In the genomic region with DNA sequence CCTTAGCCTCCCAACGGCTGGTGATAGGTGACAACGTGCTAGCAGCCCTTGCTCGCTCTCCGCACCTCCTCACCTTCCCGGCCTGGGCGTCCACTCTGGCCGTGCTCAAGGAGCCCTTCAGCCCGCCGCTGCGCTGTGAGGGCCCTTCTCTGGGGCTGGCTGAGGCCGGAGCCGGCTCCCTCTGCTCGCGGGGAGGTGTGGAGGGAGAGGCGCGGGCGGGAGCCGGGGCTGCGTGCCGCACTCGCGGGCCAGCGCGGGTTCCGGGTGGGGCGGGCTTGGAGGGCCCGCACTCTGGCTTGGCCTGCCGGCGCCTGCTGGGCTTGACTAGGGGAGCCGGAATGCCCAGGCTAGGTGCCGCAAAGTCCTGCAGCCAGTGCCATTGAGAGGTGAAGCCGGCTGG, we compare ENCODE assay signal across 27 cellular contexts.
"Had no signal": no experiment of that assay in that cellular context is flagged by ENCODE, and none has a peak within 500 bp of the region (broad histone marks: within the 10 kb centered on the region; RNA-seq: fewer than 3 reads in every experiment).

No MANE protein-coding gene starts in this region.

- H3K4me3 Mint-ChIP-seq: naive thymus-derived CD8-positive, alpha-beta T cell; nephron; neural crest cell; stimulated activated naive CD8-positive, alpha-beta T cell treated with anti-CD3 and anti-CD28 coated beads, Interleukin-15, Interleukin-2, amounts not matched to agents 100 ng/mL and 50 ng/mL, for 24 hours had no signal

- H3K4me1 Mint-ChIP-seq: naive thymus-derived CD8-positive, alpha-beta T cell had no signal

- H3K36me3 Mint-ChIP-seq: naive thymus-derived CD8-positive, alpha-beta T cell had no signal

- H3K4me1 ChIP-seq: left lung, lower lobe of right lung, parathyroid adenoma, suprapubic skin, tibial nerve, upper lobe of left lung, vagina had no signal

- H3K9me3 Mint-ChIP-seq: nephron; neural crest cell; stimulated activated naive CD8-positive, alpha-beta T cell treated with anti-CD3 and anti-CD28 coated beads, Interleukin-15, Interleukin-2, amounts not matched to agents 100 ng/mL and 50 ng/mL, for 24 hours had no signal

- H3K27me3 ChIP-seq: heart left ventricle, left lung, neutrophil, suprapubic skin, tibial nerve, upper lobe of left lung, vagina had no signal

- DNase-seq: glutamatergic neuron; hypothalamus; left colon; lower lobe of right lung; mammary epithelial cell; mesenchymal stem cell; naive thymus-derived CD8-positive, alpha-beta T cell; occipital lobe; retina; stimulated activated CD4-positive, alpha-beta T cell treated with anti-CD3 and anti-CD28 coated beads, Interleukin-4, amount 100 ng/mL, for 4 hours; stimulated activated CD8-positive, alpha-beta memory T cell treated with anti-CD3 and anti-CD28 coated beads, Interleukin-4, amount 100 ng/mL, for 48 hours had no signal

- H3K36me3 ChIP-seq: heart left ventricle, left lung, lower lobe of right lung, neutrophil, suprapubic skin, tibial nerve, upper lobe of left lung, vagina had no signal

- H3K27ac ChIP-seq: heart left ventricle, left lung, lower lobe of right lung, neutrophil, parathyroid adenoma, skin epidermis, suprapubic skin, tibial nerve, upper lobe of left lung, vagina had no signal

- H3K9ac ChIP-seq: parathyroid adenoma had no signal

- H3K9me3 ChIP-seq: heart left ventricle, lower lobe of right lung, neutrophil, suprapubic skin, tibial nerve, upper lobe of left lung, vagina had no signal

- H3K4me3 ChIP-seq: heart left ventricle, left lung, lower lobe of right lung, skin epidermis, suprapubic skin, tibial nerve, upper lobe of left lung, vagina had no signal

- ATAC-seq: heart left ventricle; left colon; left lung; lower lobe of right lung; naive thymus-derived CD8-positive, alpha-beta T cell; right cardiac atrium; sciatic nerve had no signal

- H3K27ac Mint-ChIP-seq: naive thymus-derived CD8-positive, alpha-beta T cell; nephron; progenitor cell of endocrine pancreas; stimulated activated naive CD8-positive, alpha-beta T cell treated with anti-CD3 and anti-CD28 coated beads, Interleukin-15, Interleukin-2, amounts not matched to agents 100 ng/mL and 50 ng/mL, for 24 hours had no signal

- FAIRE-seq: keratinocyte had no signal

- H3K27me3 Mint-ChIP-seq: progenitor cell of endocrine pancreas; stimulated activated naive CD8-positive, alpha-beta T cell treated with anti-CD3 and anti-CD28 coated beads, Interleukin-15, Interleukin-2, amounts not matched to agents 100 ng/mL and 50 ng/mL, for 24 hours had no signal
